In the genomic region with DNA sequence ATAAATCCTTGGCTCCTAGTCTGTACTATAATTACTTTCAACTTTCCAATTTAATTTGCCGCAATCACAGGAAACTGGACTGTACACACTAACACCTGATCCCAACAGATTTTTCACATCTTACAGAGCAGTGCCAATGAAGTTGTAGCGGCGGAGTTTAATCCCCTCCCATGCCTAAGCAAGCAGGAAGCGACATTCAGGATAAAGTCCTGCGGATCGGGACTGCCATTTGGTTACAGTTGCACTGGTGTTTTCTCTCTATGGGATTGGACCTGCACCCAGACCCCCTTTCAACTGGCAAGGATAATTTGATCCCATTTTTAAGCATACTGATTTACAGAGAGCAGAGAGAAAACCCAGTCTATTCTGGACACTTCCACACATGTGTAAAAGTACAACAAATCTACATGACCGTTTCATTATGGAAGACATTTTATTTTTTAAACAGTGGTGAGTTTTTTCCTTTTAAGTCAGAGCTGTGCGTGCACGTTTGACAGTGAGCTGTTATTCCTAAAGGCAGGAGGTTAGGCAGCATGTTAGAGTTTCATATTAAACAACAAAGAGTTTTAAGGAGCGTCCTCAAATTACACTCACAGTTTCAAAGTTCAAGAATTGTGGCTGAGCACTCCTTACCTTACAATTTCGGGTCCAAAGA, we compare ENCODE assay signal across 1 cellular context.
TF ChIP-seq lines count a peak whose summit lies in the region.

No MANE protein-coding gene starts in this region.

TF ChIP-seq in HepG2, 621 proteins besides CTCF, POLR2A, EP300 and RAD21 (continued from another document and continues in another):
- TF ChIP-seq, protein P1, sequence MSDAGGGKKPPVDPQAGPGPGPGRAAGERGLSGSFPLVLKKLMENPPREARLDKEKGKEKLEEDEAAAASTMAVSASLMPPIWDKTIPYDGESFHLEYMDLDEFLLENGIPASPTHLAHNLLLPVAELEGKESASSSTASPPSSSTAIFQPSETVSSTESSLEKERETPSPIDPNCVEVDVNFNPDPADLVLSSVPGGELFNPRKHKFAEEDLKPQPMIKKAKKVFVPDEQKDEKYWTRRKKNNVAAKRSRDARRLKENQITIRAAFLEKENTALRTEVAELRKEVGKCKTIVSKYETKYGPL (CRISPR knock-in tag; IDR thresholded peaks at IDR 0.05) = no peak
- TF ChIP-seq, protein P2, sequence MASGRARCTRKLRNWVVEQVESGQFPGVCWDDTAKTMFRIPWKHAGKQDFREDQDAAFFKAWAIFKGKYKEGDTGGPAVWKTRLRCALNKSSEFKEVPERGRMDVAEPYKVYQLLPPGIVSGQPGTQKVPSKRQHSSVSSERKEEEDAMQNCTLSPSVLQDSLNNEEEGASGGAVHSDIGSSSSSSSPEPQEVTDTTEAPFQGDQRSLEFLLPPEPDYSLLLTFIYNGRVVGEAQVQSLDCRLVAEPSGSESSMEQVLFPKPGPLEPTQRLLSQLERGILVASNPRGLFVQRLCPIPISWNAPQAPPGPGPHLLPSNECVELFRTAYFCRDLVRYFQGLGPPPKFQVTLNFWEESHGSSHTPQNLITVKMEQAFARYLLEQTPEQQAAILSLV (CRISPR knock-in tag; IDR thresholded peaks at IDR 0.05; ENCODE audit: borderline replicate concordance) = no peak
- TF ChIP-seq HOXA9 (CRISPR knock-in tag; IDR thresholded peaks at IDR 0.05; ENCODE audit: borderline replicate concordance) = no peak
- 0 out of 2 replicates have a peak, but pooled peaks have one; percentile 29 for TF ChIP-seq DR1 (CRISPR knock-in tag; IDR thresholded peaks at IDR 0.05)
- no peak for TF ChIP-seq CHD4 (IDR thresholded peaks at IDR 0.05; ENCODE audit: borderline replicate concordance, low read length)
- no peak for TF ChIP-seq ZNF816 (CRISPR knock-in tag; IDR thresholded peaks at IDR 0.05; ENCODE audit: borderline replicate concordance)
- TF ChIP-seq CC2D1A (CRISPR knock-in tag; IDR thresholded peaks at IDR 0.05) = no peak
- TF ChIP-seq ERF (CRISPR knock-in tag; IDR thresholded peaks at IDR 0.05) = no peak
- TF ChIP-seq, protein P3, sequence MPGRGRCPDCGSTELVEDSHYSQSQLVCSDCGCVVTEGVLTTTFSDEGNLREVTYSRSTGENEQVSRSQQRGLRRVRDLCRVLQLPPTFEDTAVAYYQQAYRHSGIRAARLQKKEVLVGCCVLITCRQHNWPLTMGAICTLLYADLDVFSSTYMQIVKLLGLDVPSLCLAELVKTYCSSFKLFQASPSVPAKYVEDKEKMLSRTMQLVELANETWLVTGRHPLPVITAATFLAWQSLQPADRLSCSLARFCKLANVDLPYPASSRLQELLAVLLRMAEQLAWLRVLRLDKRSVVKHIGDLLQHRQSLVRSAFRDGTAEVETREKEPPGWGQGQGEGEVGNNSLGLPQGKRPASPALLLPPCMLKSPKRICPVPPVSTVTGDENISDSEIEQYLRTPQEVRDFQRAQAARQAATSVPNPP (CRISPR knock-in tag; IDR thresholded peaks at IDR 0.05) = no peak
- no peak for TF ChIP-seq CENPX (CRISPR knock-in tag; IDR thresholded peaks at IDR 0.05)
- no peak for TF ChIP-seq ZNF652 (CRISPR knock-in tag; IDR thresholded peaks at IDR 0.05; ENCODE audit: borderline replicate concordance, low read depth)
- no peak for TF ChIP-seq NFKB2 (CRISPR knock-in tag; IDR thresholded peaks at IDR 0.05; ENCODE audit: borderline replicate concordance)
- TF ChIP-seq FIP1L1 (IDR thresholded peaks at IDR 0.05; ENCODE audit: borderline replicate concordance, insufficient read depth, low read depth, low read length) = no peak
- TF ChIP-seq, protein P4, sequence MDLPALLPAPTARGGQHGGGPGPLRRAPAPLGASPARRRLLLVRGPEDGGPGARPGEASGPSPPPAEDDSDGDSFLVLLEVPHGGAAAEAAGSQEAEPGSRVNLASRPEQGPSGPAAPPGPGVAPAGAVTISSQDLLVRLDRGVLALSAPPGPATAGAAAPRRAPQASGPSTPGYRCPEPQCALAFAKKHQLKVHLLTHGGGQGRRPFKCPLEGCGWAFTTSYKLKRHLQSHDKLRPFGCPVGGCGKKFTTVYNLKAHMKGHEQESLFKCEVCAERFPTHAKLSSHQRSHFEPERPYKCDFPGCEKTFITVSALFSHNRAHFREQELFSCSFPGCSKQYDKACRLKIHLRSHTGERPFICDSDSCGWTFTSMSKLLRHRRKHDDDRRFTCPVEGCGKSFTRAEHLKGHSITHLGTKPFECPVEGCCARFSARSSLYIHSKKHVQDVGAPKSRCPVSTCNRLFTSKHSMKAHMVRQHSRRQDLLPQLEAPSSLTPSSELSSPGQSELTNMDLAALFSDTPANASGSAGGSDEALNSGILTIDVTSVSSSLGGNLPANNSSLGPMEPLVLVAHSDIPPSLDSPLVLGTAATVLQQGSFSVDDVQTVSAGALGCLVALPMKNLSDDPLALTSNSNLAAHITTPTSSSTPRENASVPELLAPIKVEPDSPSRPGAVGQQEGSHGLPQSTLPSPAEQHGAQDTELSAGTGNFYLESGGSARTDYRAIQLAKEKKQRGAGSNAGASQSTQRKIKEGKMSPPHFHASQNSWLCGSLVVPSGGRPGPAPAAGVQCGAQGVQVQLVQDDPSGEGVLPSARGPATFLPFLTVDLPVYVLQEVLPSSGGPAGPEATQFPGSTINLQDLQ (CRISPR knock-in tag; IDR thresholded peaks at IDR 0.05) = no peak
- no peak for TF ChIP-seq JUN (CRISPR knock-in tag; IDR thresholded peaks at IDR 0.05)
- TF ChIP-seq, protein P5, sequence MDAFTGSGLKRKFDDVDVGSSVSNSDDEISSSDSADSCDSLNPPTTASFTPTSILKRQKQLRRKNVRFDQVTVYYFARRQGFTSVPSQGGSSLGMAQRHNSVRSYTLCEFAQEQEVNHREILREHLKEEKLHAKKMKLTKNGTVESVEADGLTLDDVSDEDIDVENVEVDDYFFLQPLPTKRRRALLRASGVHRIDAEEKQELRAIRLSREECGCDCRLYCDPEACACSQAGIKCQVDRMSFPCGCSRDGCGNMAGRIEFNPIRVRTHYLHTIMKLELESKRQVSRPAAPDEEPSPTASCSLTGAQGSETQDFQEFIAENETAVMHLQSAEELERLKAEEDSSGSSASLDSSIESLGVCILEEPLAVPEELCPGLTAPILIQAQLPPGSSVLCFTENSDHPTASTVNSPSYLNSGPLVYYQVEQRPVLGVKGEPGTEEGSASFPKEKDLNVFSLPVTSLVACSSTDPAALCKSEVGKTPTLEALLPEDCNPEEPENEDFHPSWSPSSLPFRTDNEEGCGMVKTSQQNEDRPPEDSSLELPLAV (CRISPR knock-in tag; conservative IDR thresholded peaks at IDR 0.05; ENCODE audit: low read depth) = no peak
- TF ChIP-seq CREM (IDR thresholded peaks at IDR 0.05) = no peak
- TF ChIP-seq CREM (CRISPR knock-in tag; IDR thresholded peaks at IDR 0.05) = no peak
- TF ChIP-seq, protein P6, sequence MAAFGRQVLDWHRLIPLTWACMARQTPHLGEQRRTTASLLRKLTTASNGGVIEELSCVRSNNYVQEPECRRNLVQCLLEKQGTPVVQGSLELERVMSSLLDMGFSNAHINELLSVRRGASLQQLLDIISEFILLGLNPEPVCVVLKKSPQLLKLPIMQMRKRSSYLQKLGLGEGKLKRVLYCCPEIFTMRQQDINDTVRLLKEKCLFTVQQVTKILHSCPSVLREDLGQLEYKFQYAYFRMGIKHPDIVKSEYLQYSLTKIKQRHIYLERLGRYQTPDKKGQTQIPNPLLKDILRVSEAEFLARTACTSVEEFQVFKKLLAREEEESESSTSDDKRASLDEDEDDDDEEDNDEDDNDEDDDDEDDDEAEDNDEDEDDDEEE (CRISPR knock-in tag; IDR thresholded peaks at IDR 0.05) = no peak
- TF ChIP-seq ZNF121 (CRISPR knock-in tag; IDR thresholded peaks at IDR 0.05) = no peak
- TF ChIP-seq RELA (CRISPR knock-in tag; IDR thresholded peaks at IDR 0.05) = no peak
- no peak for TF ChIP-seq NBN (conservative IDR thresholded peaks at IDR 0.05)
- no peak for TF ChIP-seq HNRNPL (IDR thresholded peaks at IDR 0.05; ENCODE audit: low read depth, low read length)
- TF ChIP-seq, protein P7, sequence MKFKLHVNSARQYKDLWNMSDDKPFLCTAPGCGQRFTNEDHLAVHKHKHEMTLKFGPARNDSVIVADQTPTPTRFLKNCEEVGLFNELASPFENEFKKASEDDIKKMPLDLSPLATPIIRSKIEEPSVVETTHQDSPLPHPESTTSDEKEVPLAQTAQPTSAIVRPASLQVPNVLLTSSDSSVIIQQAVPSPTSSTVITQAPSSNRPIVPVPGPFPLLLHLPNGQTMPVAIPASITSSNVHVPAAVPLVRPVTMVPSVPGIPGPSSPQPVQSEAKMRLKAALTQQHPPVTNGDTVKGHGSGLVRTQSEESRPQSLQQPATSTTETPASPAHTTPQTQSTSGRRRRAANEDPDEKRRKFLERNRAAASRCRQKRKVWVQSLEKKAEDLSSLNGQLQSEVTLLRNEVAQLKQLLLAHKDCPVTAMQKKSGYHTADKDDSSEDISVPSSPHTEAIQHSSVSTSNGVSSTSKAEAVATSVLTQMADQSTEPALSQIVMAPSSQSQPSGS (CRISPR knock-in tag; IDR thresholded peaks at IDR 0.05) = no peak
- TF ChIP-seq, protein P8, sequence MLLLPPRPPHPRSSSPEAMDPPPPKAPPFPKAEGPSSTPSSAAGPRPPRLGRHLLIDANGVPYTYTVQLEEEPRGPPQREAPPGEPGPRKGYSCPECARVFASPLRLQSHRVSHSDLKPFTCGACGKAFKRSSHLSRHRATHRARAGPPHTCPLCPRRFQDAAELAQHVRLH (CRISPR knock-in tag; IDR thresholded peaks at IDR 0.05; ENCODE audit: borderline replicate concordance, low read depth) = 0 out of 2 replicates have a peak, but pooled peaks have one; percentile 29
- TF ChIP-seq, protein P9, sequence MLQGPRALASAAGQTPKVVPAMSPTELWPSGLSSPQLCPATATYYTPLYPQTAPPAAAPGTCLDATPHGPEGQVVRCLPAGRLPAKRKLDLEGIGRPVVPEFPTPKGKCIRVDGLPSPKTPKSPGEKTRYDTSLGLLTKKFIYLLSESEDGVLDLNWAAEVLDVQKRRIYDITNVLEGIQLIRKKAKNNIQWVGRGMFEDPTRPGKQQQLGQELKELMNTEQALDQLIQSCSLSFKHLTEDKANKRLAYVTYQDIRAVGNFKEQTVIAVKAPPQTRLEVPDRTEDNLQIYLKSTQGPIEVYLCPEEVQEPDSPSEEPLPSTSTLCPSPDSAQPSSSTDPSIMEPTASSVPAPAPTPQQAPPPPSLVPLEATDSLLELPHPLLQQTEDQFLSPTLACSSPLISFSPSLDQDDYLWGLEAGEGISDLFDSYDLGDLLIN (CRISPR knock-in tag; IDR thresholded peaks at IDR 0.05; ENCODE audit: borderline replicate concordance) = no peak
- no peak for TF ChIP-seq ARNTL (CRISPR knock-in tag; IDR thresholded peaks at IDR 0.05)
- TF ChIP-seq, protein P10, sequence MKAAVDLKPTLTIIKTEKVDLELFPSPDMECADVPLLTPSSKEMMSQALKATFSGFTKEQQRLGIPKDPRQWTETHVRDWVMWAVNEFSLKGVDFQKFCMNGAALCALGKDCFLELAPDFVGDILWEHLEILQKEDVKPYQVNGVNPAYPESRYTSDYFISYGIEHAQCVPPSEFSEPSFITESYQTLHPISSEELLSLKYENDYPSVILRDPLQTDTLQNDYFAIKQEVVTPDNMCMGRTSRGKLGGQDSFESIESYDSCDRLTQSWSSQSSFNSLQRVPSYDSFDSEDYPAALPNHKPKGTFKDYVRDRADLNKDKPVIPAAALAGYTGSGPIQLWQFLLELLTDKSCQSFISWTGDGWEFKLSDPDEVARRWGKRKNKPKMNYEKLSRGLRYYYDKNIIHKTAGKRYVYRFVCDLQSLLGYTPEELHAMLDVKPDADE (CRISPR knock-in tag; IDR thresholded peaks at IDR 0.05) = no peak
- TF ChIP-seq, protein P11, sequence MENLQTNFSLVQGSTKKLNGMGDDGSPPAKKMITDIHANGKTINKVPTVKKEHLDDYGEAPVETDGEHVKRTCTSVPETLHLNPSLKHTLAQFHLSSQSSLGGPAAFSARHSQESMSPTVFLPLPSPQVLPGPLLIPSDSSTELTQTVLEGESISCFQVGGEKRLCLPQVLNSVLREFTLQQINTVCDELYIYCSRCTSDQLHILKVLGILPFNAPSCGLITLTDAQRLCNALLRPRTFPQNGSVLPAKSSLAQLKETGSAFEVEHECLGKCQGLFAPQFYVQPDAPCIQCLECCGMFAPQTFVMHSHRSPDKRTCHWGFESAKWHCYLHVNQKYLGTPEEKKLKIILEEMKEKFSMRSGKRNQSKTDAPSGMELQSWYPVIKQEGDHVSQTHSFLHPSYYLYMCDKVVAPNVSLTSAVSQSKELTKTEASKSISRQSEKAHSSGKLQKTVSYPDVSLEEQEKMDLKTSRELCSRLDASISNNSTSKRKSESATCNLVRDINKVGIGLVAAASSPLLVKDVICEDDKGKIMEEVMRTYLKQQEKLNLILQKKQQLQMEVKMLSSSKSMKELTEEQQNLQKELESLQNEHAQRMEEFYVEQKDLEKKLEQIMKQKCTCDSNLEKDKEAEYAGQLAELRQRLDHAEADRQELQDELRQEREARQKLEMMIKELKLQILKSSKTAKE (CRISPR knock-in tag; IDR thresholded peaks at IDR 0.05; ENCODE audit: borderline replicate concordance) = no peak
- no peak for TF ChIP-seq RFX1 (IDR thresholded peaks at IDR 0.05)
- TF ChIP-seq, protein P12, sequence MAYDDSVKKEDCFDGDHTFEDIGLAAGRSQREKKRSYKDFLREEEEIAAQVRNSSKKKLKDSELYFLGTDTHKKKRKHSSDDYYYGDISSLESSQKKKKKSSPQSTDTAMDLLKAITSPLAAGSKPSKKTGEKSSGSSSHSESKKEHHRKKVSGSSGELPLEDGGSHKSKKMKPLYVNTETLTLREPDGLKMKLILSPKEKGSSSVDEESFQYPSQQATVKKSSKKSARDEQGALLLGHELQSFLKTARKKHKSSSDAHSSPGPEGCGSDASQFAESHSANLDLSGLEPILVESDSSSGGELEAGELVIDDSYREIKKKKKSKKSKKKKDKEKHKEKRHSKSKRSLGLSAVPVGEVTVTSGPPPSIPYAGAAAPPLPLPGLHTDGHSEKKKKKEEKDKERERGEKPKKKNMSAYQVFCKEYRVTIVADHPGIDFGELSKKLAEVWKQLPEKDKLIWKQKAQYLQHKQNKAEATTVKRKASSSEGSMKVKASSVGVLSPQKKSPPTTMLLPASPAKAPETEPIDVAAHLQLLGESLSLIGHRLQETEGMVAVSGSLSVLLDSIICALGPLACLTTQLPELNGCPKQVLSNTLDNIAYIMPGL (CRISPR knock-in tag; IDR thresholded peaks at IDR 0.05; ENCODE audit: borderline replicate concordance in 1 of 2, low read depth in 1 of 2) = peak in 1 of 2 experiments; percentile 39; a peak in 2 of 4 replicates
- TF ChIP-seq, protein P13, sequence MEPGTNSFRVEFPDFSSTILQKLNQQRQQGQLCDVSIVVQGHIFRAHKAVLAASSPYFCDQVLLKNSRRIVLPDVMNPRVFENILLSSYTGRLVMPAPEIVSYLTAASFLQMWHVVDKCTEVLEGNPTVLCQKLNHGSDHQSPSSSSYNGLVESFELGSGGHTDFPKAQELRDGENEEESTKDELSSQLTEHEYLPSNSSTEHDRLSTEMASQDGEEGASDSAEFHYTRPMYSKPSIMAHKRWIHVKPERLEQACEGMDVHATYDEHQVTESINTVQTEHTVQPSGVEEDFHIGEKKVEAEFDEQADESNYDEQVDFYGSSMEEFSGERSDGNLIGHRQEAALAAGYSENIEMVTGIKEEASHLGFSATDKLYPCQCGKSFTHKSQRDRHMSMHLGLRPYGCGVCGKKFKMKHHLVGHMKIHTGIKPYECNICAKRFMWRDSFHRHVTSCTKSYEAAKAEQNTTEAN (CRISPR knock-in tag; conservative IDR thresholded peaks at IDR 0.05) = no peak
- TF ChIP-seq, protein P14, sequence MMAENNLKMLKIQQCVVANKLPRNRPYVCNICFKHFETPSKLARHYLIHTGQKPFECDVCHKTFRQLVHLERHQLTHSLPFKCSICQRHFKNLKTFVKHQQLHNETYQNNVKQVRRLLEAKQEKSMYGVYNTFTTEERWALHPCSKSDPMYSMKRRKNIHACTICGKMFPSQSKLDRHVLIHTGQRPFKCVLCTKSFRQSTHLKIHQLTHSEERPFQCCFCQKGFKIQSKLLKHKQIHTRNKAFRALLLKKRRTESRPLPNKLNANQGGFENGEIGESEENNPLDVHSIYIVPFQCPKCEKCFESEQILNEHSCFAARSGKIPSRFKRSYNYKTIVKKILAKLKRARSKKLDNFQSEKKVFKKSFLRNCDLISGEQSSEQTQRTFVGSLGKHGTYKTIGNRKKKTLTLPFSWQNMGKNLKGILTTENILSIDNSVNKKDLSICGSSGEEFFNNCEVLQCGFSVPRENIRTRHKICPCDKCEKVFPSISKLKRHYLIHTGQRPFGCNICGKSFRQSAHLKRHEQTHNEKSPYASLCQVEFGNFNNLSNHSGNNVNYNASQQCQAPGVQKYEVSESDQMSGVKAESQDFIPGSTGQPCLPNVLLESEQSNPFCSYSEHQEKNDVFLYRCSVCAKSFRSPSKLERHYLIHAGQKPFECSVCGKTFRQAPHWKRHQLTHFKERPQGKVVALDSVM (CRISPR knock-in tag; IDR thresholded peaks at IDR 0.05) = no peak
